In genomic region chr6:43613721-43614395, GRCh38 we compare ENCODE assay signal across 1 cellular context.
TF ChIP-seq lines count a peak whose summit lies in the region.

No MANE protein-coding gene starts in this region.

TF ChIP-seq in HepG2, 621 proteins besides CTCF, POLR2A, EP300 and RAD21:
- TF ChIP-seq ZBTB34 (CRISPR knock-in tag; IDR thresholded peaks at IDR 0.05): no peak
- TF ChIP-seq CBX2 (IDR thresholded peaks at IDR 0.05; ENCODE audit: low read depth, low read length): no peak
- TF ChIP-seq CBX2 (CRISPR knock-in tag; IDR thresholded peaks at IDR 0.05; ENCODE audit: low read depth): no peak
- no peak for TF ChIP-seq TRIM22 (IDR thresholded peaks at IDR 0.05)
- peak; percentile 33 for TF ChIP-seq POLR2G (IDR thresholded peaks at IDR 0.05; ENCODE audit: low read depth, low read length)
